ENCODE assay signal across 9 cellular contexts in the genomic region with DNA sequence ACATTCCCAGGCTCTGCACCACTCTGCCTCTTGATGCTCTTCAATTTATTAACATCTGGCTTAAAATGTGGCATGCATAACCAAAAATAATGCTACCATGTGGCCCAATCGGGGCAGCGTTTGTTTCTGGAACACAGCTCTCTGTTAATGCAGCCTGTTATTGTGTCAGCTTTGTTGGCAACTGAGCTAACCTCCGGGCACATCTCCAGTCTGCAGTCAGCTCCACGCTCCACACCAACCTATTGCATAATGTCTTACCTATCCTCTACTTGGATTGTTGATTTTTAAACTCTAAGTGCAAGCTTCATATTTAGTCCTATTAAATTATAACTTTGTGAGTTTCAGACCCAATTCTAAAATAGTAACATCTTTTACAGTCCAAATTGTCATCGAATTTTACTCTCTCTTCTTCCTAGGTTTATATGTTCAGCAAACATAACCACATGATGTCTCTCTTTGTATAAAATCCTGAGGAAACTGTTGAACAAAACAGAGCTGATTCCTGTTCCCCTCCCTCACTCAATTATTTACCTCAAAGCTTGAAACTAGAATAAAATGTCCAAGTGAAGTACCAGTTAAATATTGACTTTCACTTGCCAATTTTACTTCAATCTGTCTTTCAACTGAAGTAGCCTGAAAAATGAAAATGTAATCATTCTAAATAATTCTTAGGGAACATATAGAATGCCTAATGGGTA.
DNase-seq lines count a peak whose midpoint lies in the region; ATAC-seq and TF ChIP-seq lines count a peak whose summit lies in the region.
"Had no signal": no experiment of that assay in that cellular context is flagged by ENCODE, and none has a peak within 500 bp of the region (broad histone marks: within the 10 kb centered on the region; RNA-seq: fewer than 3 reads in every experiment).

No MANE protein-coding gene starts in this region.

- no peak overlapping the region for H3K4me3 ChIP-seq in BJ (ENCODE audit: low read depth, low read length)

- no peaks in the 10 kb centered on the region for H3K36me3 ChIP-seq in BJ (ENCODE audit: control insufficient read depth, insufficient read depth, low read length)

- no peak for ATAC-seq in HG02642 (IDR thresholded peaks at IDR 0.05; ENCODE audit: poor library complexity, unreplicated experiment)

- POLR2A ChIA-PET in BJ (lab: Charles Lee) = no interaction called here

- DNase-seq in BJ (ENCODE audit: low read depth) (peak; percentile 74), NCI-H1694 (lab: John Stamatoyannopoulos, UW) (peak; percentile 80), dermis microvascular lymphatic vessel endothelial cell (ENCODE audit: low read depth in 2 of 2) (peak; percentile 68 to 83), middle frontal gyrus (ENCODE audit: extremely low spot score, low spot score) (peak; percentile 45), NOMO-1 treated with dmso at 0.1 percent for 144 hours (lab: John Stamatoyannopoulos, UW; ENCODE audit: unreplicated experiment) (no peak), RKO (ENCODE audit: low spot score) (no peak)
- DNase-seq in activated effector memory CD4-positive, alpha-beta T cell treated with anti-CD3 and anti-CD28 coated beads, Interleukin-2, amount 50 U/mL, for 16 hours = no peak
- DNase-seq: nephron progenitor cell had no signal

- H3K27me3 ChIP-seq in BJ (ENCODE audit: control insufficient read depth, insufficient read depth, low read length) = no peaks in the 10 kb centered on the region

- CTCF ChIA-PET in BJ (lab: Yijun Ruan, JAX) = no interaction called here

- no peak for TF ChIP-seq CTCF in BJ (IDR thresholded peaks at IDR 0.05; ENCODE audit: insufficient read depth, low read depth, low read length)

Comparison
In these comparisons a context has a peak if more than half of its experiments do, and no peak if none do; other contexts are left out.
1. DNase-seq: peak in BJ (single experiment), NCI-H1694 (single experiment), dermis microvascular lymphatic vessel endothelial cell (2 of 2) and middle frontal gyrus (single experiment); none in NOMO-1 treated with dmso at 0.1 percent for 144 hours (single experiment), RKO (single experiment) and activated effector memory CD4-positive, alpha-beta T cell treated with anti-CD3 and anti-CD28 coated beads, Interleukin-2, amount 50 U/mL, for 16 hours (single experiment).